Comparison of ENCODE assay signal across 23 cellular contexts in the genomic region with DNA sequence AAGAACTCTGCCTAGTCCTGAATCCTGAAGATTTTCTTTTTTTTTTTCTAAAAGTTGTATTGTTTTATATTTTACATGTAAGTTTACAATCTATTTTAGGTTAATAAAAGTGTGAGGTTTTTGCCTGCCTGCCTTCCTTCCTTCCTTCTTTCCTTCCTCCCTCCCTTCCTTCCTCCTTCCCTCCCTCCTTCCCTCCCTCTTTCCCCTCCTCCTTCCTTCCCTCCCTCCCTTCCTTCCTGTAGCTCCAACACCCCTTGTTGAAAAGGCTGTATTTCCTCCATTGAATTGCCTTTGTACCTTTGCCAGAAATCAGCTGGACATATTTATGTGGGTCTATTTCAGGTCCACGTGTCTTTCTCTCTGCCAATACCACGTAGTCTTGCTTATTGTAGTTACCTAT.
"Had no signal": no experiment of that assay in that cellular context is flagged by ENCODE, and none has a peak within 500 bp of the region (broad histone marks: within the 10 kb centered on the region; RNA-seq: fewer than 3 reads in every experiment).

No MANE protein-coding gene starts in this region.

- DNase-seq: IMR-90; Karpas-422; KG1; MG63; NCI-H1092; NCI-H1105 treated with DMSO at 0.1 percent for 48 hours; NCI-H1417 treated with DMSO at 0.1 percent for 48 hours; NCI-H146; NCI-H1694 treated with DMSO at 0.1 percent for 48 hours; NCI-H1930; NCI-H2171; NCI-H446 treated with DMSO at 0.1 percent for 48 hours; NCI-H510A treated with DMSO at 0.1 percent for 48 hours; NCI-H526; NCI-H748 treated with DMSO at 0.1 percent for 48 hours; NK-92 treated with Interleukin-12 subunit alpha and Interleukin-12 subunit beta, amount 100 ng/mL, for 24 hours; PC-3; SHP77; SW 1271; T-cell had no signal

- H3K9me3 ChIP-seq: MG63, SK-N-SH had no signal

- H3K27ac ChIP-seq: RWPE1 had no signal

- H3K36me3 ChIP-seq: MG63 had no signal

- H3K4me3 ChIP-seq: MG63 had no signal

- ATAC-seq: Panc1, PC-3, T-cell had no signal
